Comparison of ENCODE assay signal across 19 cellular contexts in genomic region chr13:24623141-24623665, GRCh38. TPM values are rescaled to one million over a fixed set of nuclear protein-coding genes. Genes with fewer than 3 reads are reported as not detected.
DNase-seq lines count a peak whose midpoint lies in the region; TF ChIP-seq lines count a peak whose summit lies in the region.
"Had no signal": no experiment of that assay in that cellular context is flagged by ENCODE, and none has a peak within 500 bp of the region (broad histone marks: within the 10 kb centered on the region; RNA-seq: fewer than 3 reads in every experiment).

No MANE protein-coding gene starts in this region.

- no peaks in the 10 kb centered on the region for H3K36me3 Mint-ChIP-seq in endodermal cell (ENCODE audit: low read depth)
- no peaks in the 10 kb centered on the region for H3K36me3 Mint-ChIP-seq in osteocyte (ENCODE audit: unreplicated experiment)
- H3K36me3 Mint-ChIP-seq: CD14-positive monocyte; CD4-positive, alpha-beta memory T cell; CD4-positive, CD25-positive, alpha-beta regulatory T cell; CD8-positive, alpha-beta memory T cell had no signal

- peaks cover 4% of the 10 kb centered on the region for H3K9me3 Mint-ChIP-seq in endodermal cell
- no peaks in the 10 kb centered on the region for H3K9me3 Mint-ChIP-seq in osteocyte (ENCODE audit: unreplicated experiment)

- no peaks in the 10 kb centered on the region for H3K36me3 ChIP-seq in endodermal cell (ENCODE audit: control insufficient read depth, insufficient read depth, low read length)
- H3K36me3 ChIP-seq: BE2C, BLaER1 had no signal

- no peak overlapping the region for H3K9ac ChIP-seq in endodermal cell (ENCODE audit: extremely low read depth, low read length, poor library complexity, severe bottlenecking)
- H3K9ac ChIP-seq: BLaER1 had no signal

- WGBS in endodermal cell (ENCODE audit: insufficient coverage in 1 of 2, insufficient read length in 1 of 2), 2 experiments, result 94 to 98% methylated on average over 10 to 18 of the region's 18 CpGs

- H3K27ac Mint-ChIP-seq in endodermal cell (no peak overlapping the region), osteocyte (ENCODE audit: unreplicated experiment) (no peak overlapping the region)
- H3K27ac Mint-ChIP-seq: CD14-positive monocyte had no signal

- no peaks in the 10 kb centered on the region for H3K4me1 ChIP-seq in endodermal cell (ENCODE audit: control insufficient read depth, insufficient read depth, low read length)
- H3K4me1 ChIP-seq: BE2C had no signal

- no peak overlapping the region for H3K4me3 Mint-ChIP-seq in endodermal cell
- no peak overlapping the region for H3K4me3 Mint-ChIP-seq in osteocyte (ENCODE audit: unreplicated experiment)
- H3K4me3 Mint-ChIP-seq: CD14-positive monocyte; CD4-positive, alpha-beta memory T cell; CD4-positive, CD25-positive, alpha-beta regulatory T cell had no signal

- no peak overlapping the region for H3K4me3 ChIP-seq in endodermal cell (ENCODE audit: low read length)
- H3K4me3 ChIP-seq: BLaER1 had no signal

- TF ChIP-seq CTCF in endodermal cell (conservative IDR thresholded peaks at IDR 0.05), result no peak
- TF ChIP-seq CTCF in osteocyte (IDR thresholded peaks at IDR 0.05), result no peak

- peaks cover 2% of the 10 kb centered on the region for H3K4me1 Mint-ChIP-seq in endodermal cell
- no peaks in the 10 kb centered on the region for H3K4me1 Mint-ChIP-seq in osteocyte (ENCODE audit: unreplicated experiment)

- H3K27ac ChIP-seq in endodermal cell (ENCODE audit: low read depth, low read length), result no peak overlapping the region
- H3K27ac ChIP-seq: BLaER1 had no signal

- no peaks in the 10 kb centered on the region for H3K9me3 ChIP-seq in endodermal cell (ENCODE audit: control insufficient read depth, low read length)
- H3K9me3 ChIP-seq: BE2C, Caco-2 had no signal

- peaks cover 2% of the 10 kb centered on the region for H3K27me3 Mint-ChIP-seq in endodermal cell (ENCODE audit: insufficient read depth)
- no peaks in the 10 kb centered on the region for H3K27me3 Mint-ChIP-seq in osteocyte (ENCODE audit: unreplicated experiment)
- H3K27me3 Mint-ChIP-seq: CD4-positive, alpha-beta memory T cell; CD4-positive, CD25-positive, alpha-beta regulatory T cell; CD8-positive, alpha-beta memory T cell had no signal

- no peaks in the 10 kb centered on the region for H3K27me3 ChIP-seq in endodermal cell (ENCODE audit: control insufficient read depth, insufficient read depth, low read length, poor library complexity, severe bottlenecking)
- H3K27me3 ChIP-seq: BE2C, BLaER1 had no signal

- DNase-seq in D341Med (ENCODE audit: low spot score) (peak; percentile 3), endodermal cell (peak; percentile 5), osteocyte (ENCODE audit: extremely low spot score, unreplicated experiment) (peak; percentile 82), COR-L47 (lab: John Stamatoyannopoulos, UW) (no peak), iPS-NIHi7 (ENCODE audit: extremely low spot score) (no peak)
- DNase-seq: 8988T; ACHN; BE2C; C1 segment of cervical spinal cord; Caco-2; Calu3; CD4-positive, alpha-beta memory T cell; CD4-positive, CD25-positive, alpha-beta regulatory T cell; CD8-positive, alpha-beta memory T cell; DMS79 treated with DMSO at 0.1 percent for 48 hours; GF-D8 had no signal

RNA-seq across cellular contexts. Expression of gene ATP12A, which starts 57.0 kb away (rescaled TPM):
- total RNA-seq in endodermal cell (10 to 100 TPM in 1 of 2 donors, 1 to 10 TPM in 1; 4.9 to 10.5 TPM), osteocyte (not detected in 2 replicates)
- 1.1 TPM for polyA plus RNA-seq in endodermal cell (2013, experiment 1 of 2)
- polyA plus RNA-seq in endodermal cell (2013, experiment 2 of 2), result 1.6 TPM
- total RNA-seq: Caco-2; CD4-positive, alpha-beta memory T cell had no signal
- polyA plus RNA-seq: AG04450; CD14-positive monocyte; CD4-positive, alpha-beta memory T cell; CD8-positive, alpha-beta memory T cell had no signal

Comparison
In these comparisons a context has a peak if more than half of its experiments do, and no peak if none do; other contexts are left out.
1. DNase-seq: peak in D341Med (single experiment), endodermal cell (single experiment) and osteocyte (single experiment); none in COR-L47 (single experiment) and iPS-NIHi7 (single experiment).